In the genomic region with DNA sequence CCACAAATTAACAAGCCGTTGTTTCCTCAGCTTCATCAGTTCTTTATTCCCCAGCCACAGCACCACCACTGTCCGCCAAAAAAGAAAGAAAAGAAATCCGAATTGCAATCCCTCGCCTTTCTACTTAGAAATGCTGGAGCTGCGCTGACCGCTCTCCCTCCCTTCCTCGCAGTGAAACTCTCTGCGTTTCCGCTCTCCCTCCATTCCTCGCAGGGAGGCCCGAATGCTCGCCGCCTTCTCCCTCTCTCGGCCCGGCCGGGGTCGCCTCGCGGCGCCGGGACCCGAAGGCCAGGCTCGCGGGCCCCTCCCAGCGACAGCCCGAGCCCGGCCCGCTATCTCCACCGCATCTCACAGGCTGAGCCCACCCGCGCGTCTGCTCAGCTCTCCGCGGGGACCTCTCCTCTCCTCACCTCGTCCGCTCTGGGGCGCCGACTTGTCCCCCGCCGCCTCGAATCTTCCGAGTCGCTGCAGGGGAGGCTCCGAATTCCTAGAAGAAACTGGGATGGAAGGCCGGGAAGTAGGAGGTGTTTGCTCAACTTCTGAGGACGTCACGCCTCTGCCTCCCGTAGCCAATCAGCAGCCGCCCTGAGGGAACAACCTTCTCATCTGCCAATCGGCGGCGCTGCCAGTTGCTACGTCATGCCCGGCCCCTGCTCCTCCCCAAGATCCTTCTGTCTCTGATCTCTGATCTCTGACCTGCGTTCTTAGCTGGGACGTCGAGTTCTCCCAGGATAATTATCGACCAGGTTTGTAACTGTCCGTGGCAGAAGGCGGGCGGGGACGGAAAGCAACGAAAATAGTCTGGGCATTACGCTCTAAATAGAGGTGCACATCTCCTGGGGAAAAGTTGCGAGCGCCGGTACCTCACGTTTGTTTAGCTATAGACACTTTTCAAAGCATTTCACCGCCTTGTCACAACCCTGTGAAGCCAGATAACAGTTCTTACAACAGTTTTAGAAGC, we compare ENCODE assay signal across 8 cellular contexts. TPM values are rescaled to one million over a fixed set of nuclear protein-coding genes. Genes with fewer than 3 reads are reported as not detected.
DNase-seq lines count a peak whose midpoint lies in the region; ATAC-seq and TF ChIP-seq lines count a peak whose summit lies in the region.

Gene AASS, minus strand, starts transcription at position 499 of the 961 bp plus-strand sequence. CDS start 10,523 bp downstream, outside the sequence.

- no peak within 1 kb of the TSS for H3K27ac ChIP-seq in WERI-Rb-1

- ATAC-seq in HG02759 (IDR thresholded peaks at IDR 0.05; ENCODE audit: unreplicated experiment) (peak; percentile 100), sciatic nerve (peak; percentile 100)

- no peaks in the 10 kb centered on the region for H3K9me3 ChIP-seq in WERI-Rb-1 (ENCODE audit: severe bottlenecking)

- H3K36me3 ChIP-seq in WERI-Rb-1 = no peaks in the 10 kb centered on the region

- H3K4me3 ChIP-seq in GM12865 (ENCODE audit: low read depth, low read length) (peak within 1 kb of the TSS; percentile 65), WERI-Rb-1 (ENCODE audit: low read depth, low read length) (peak within 1 kb of the TSS; percentile 61), iPS-11a (ENCODE audit: low read depth, low read length) (peak within 1 kb of the TSS; percentile 95)

- H3K27me3 ChIP-seq in WERI-Rb-1 (ENCODE audit: insufficient read depth, low read depth, severe bottlenecking) = no peaks in the 10 kb centered on the region

- intact Hi-C loops in sciatic nerve (cut with DNase I) = no loop called here

- TF ChIP-seq CTCF in GM12865 (IDR thresholded peaks at IDR 0.05; ENCODE audit: insufficient read depth, low read depth, low read length, missing control alignments) (no peak), WERI-Rb-1 (IDR thresholded peaks at IDR 0.05; ENCODE audit: low read depth, low read length) (0 out of 2 replicates have a peak, but pooled peaks have one; percentile 3)

- DNase-seq in GM12865 (ENCODE audit: low read depth) = peak; percentile 90
- DNase-seq in NCI-H146 treated with DMSO at 0.1 percent for 48 hours (lab: John Stamatoyannopoulos, UW; ENCODE audit: unreplicated experiment) = peak; percentile 74
- peak; percentile 96 for DNase-seq in WERI-Rb-1
- peak; percentile 73 to 93 for DNase-seq in T47D (ENCODE audit: low read depth in 1 of 2, low spot score in 1 of 2)
- DNase-seq in sciatic nerve (ENCODE audit: low spot score) = peak; percentile 99
- no peak for DNase-seq in MV-4-11 (lab: John Stamatoyannopoulos, UW)

- in situ Hi-C loops in T47D (cut with HindIII; ENCODE audit: low pct_unique_long_range_greater_than_20kb, low sequenced_read_pairs) = no loop called here

RNA-seq across cellular contexts. Expression of gene AASS, which starts in this region (rescaled TPM):
- 54.3 TPM for total RNA-seq in sciatic nerve
